ENCODE assay signal across 1 cellular context in the genomic region with DNA sequence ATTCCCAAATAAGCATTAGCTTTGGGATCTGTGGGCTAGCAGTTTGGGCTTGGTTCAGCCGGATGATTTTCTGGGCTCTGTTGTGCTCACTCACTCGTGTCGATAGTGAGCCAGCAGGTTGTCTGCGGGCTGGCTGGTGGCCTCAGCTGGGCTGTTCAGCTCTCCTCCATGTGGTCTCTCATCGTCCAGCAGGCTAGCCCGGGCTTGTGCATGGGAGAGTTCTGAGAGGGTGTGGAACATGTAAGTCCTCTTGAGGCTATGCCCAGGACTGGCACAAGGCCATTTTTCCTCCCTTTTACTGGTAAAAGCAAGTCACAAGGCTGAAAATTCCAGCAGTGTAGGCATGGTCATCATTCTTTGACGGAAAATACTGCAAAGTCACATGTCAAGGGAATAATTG.
TF ChIP-seq lines count a peak whose summit lies in the region.

No MANE protein-coding gene starts in this region.

TF ChIP-seq in WTC11, 78 proteins besides CTCF, POLR2A, EP300 and RAD21 (continued from another document):
- TF ChIP-seq ZNF317 (CRISPR knock-in tag; IDR thresholded peaks at IDR 0.05; ENCODE audit: borderline replicate concordance, low read depth): no peak
- TF ChIP-seq, protein P1, sequence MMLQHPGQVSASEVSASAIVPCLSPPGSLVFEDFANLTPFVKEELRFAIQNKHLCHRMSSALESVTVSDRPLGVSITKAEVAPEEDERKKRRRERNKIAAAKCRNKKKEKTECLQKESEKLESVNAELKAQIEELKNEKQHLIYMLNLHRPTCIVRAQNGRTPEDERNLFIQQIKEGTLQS (CRISPR knock-in tag; conservative IDR thresholded peaks at IDR 0.05): no peak
- no peak for TF ChIP-seq ETV6 (CRISPR knock-in tag; IDR thresholded peaks at IDR 0.05)
- no peak for TF ChIP-seq ZNF416 (CRISPR knock-in tag; IDR thresholded peaks at IDR 0.05)
- no peak for TF ChIP-seq NFE2L1 (CRISPR knock-in tag; IDR thresholded peaks at IDR 0.05)
- TF ChIP-seq MYBL2 (CRISPR knock-in tag; IDR thresholded peaks at IDR 0.05): no peak
- TF ChIP-seq, protein P2, sequence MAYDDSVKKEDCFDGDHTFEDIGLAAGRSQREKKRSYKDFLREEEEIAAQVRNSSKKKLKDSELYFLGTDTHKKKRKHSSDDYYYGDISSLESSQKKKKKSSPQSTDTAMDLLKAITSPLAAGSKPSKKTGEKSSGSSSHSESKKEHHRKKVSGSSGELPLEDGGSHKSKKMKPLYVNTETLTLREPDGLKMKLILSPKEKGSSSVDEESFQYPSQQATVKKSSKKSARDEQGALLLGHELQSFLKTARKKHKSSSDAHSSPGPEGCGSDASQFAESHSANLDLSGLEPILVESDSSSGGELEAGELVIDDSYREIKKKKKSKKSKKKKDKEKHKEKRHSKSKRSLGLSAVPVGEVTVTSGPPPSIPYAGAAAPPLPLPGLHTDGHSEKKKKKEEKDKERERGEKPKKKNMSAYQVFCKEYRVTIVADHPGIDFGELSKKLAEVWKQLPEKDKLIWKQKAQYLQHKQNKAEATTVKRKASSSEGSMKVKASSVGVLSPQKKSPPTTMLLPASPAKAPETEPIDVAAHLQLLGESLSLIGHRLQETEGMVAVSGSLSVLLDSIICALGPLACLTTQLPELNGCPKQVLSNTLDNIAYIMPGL (CRISPR knock-in tag; IDR thresholded peaks at IDR 0.05): no peak
- TF ChIP-seq, protein P3, sequence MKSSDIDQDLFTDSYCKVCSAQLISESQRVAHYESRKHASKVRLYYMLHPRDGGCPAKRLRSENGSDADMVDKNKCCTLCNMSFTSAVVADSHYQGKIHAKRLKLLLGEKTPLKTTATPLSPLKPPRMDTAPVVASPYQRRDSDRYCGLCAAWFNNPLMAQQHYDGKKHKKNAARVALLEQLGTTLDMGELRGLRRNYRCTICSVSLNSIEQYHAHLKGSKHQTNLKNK (CRISPR knock-in tag; IDR thresholded peaks at IDR 0.05): no peak
- TF ChIP-seq RORB (CRISPR knock-in tag; IDR thresholded peaks at IDR 0.05): no peak
TF ChIP-seq in WTC11: peak in this region for 0.
